ENCODE assay signal across 30 cellular contexts in genomic region chr19:51715850-51716249, GRCh38. TPM values are rescaled to one million over a fixed set of nuclear protein-coding genes. Genes with fewer than 3 reads are reported as not detected.
"Had no signal": no experiment of that assay in that cellular context is flagged by ENCODE, and none has a peak within 500 bp of the region (broad histone marks: within the 10 kb centered on the region; RNA-seq: fewer than 3 reads in every experiment).

No MANE protein-coding gene starts in this region.

- H3K9me3 ChIP-seq: stomach, suprapubic skin, testis, thoracic aorta, thyroid gland, tibial artery, tibial nerve, transverse colon, upper lobe of left lung, upper lobe of right lung, uterus, vagina had no signal

- H3K4me3 Mint-ChIP-seq: stimulated activated effector memory CD8-positive, alpha-beta T cell treated with anti-CD3 and anti-CD28 coated beads, Interleukin-12 subunit alpha, Interleukin-12 subunit beta, amount 100 ng/mL, for 72 hours; stimulated activated memory B cell treated with anti-CD40 and anti-IgM and Interleukin-4, amounts not matched to agents 10 μg/mL and 1 μg/mL and 100 μg/mL, for 72 hours; stimulated activated naive B cell treated with anti-CD40 and anti-IgM and Interleukin-4, amounts not matched to agents 10 μg/mL and 1 μg/mL and 100 μg/mL, for 72 hours; stimulated activated naive CD8-positive, alpha-beta T cell treated with anti-CD3 and anti-CD28 coated beads, Interleukin-15, amount 100 ng/mL, for 72 hours; stimulated activated naive CD8-positive, alpha-beta T cell treated with anti-CD3 and anti-CD28 coated beads, Interleukin-15, Interleukin-2, amounts not matched to agents 100 ng/mL and 50 ng/mL, for 24 hours; type B pancreatic cell had no signal

- H3K9me3 Mint-ChIP-seq: stimulated activated naive CD8-positive, alpha-beta T cell treated with anti-CD3 and anti-CD28 coated beads, Interleukin-15, Interleukin-2, amounts not matched to agents 100 ng/mL and 50 ng/mL, for 24 hours; type B pancreatic cell had no signal

- ATAC-seq: stimulated activated effector memory CD8-positive, alpha-beta T cell treated with anti-CD3 and anti-CD28 coated beads, Interleukin-12 subunit alpha, Interleukin-12 subunit beta, amount 100 ng/mL, for 72 hours; stimulated activated memory B cell treated with anti-CD40 and anti-IgM and Interleukin-4, amounts not matched to agents 10 μg/mL and 1 μg/mL and 100 μg/mL, for 72 hours; stimulated activated naive B cell treated with anti-CD40 and anti-IgM and Interleukin-4, amounts not matched to agents 10 μg/mL and 1 μg/mL and 100 μg/mL, for 72 hours; stimulated activated naive CD8-positive, alpha-beta T cell treated with anti-CD3 and anti-CD28 coated beads, Interleukin-15, amount 100 ng/mL, for 72 hours; stimulated activated naive CD8-positive, alpha-beta T cell treated with anti-CD3 and anti-CD28 coated beads, Interleukin-15, Interleukin-2, amounts not matched to agents 100 U/mL and 50 U/mL, for 24 hours; upper lobe of right lung had no signal

- H3K27ac Mint-ChIP-seq: stimulated activated effector memory CD8-positive, alpha-beta T cell treated with anti-CD3 and anti-CD28 coated beads, Interleukin-12 subunit alpha, Interleukin-12 subunit beta, amount 100 ng/mL, for 72 hours; stimulated activated memory B cell treated with anti-CD40 and anti-IgM and Interleukin-4, amounts not matched to agents 10 μg/mL and 1 μg/mL and 100 μg/mL, for 72 hours; stimulated activated naive B cell treated with anti-CD40 and anti-IgM and Interleukin-4, amounts not matched to agents 10 μg/mL and 1 μg/mL and 100 μg/mL, for 72 hours; stimulated activated naive CD8-positive, alpha-beta T cell treated with anti-CD3 and anti-CD28 coated beads, Interleukin-15, amount 100 ng/mL, for 72 hours; stimulated activated naive CD8-positive, alpha-beta T cell treated with anti-CD3 and anti-CD28 coated beads, Interleukin-15, Interleukin-2, amounts not matched to agents 100 ng/mL and 50 ng/mL, for 24 hours; type B pancreatic cell had no signal

- H3K4me1 ChIP-seq: thyroid gland, upper lobe of right lung had no signal

- H3K4me3 ChIP-seq: stomach, suprapubic skin, testis, thoracic aorta, thyroid gland, tibial artery, tibial nerve, transverse colon, upper lobe of left lung, upper lobe of right lung, uterus, vagina had no signal

- H3K27ac ChIP-seq: stomach, suprapubic skin, testis, thoracic aorta, thyroid gland, tibial artery, tibial nerve, transverse colon, upper lobe of left lung, upper lobe of right lung, uterus, vagina had no signal

- H3K36me3 ChIP-seq: stomach, suprapubic skin, thoracic aorta, thyroid gland, tibial artery, transverse colon, upper lobe of left lung, upper lobe of right lung, uterus, vagina had no signal

- FAIRE-seq: urothelium cell line had no signal

- H3K27me3 ChIP-seq: testis had no signal

- H3K36me3 Mint-ChIP-seq: stimulated activated effector memory CD8-positive, alpha-beta T cell treated with anti-CD3 and anti-CD28 coated beads, Interleukin-12 subunit alpha, Interleukin-12 subunit beta, amount 100 ng/mL, for 72 hours; stimulated activated memory B cell treated with anti-CD40 and anti-IgM and Interleukin-4, amounts not matched to agents 10 μg/mL and 1 μg/mL and 100 μg/mL, for 72 hours; stimulated activated naive B cell treated with anti-CD40 and anti-IgM and Interleukin-4, amounts not matched to agents 10 μg/mL and 1 μg/mL and 100 μg/mL, for 72 hours; type B pancreatic cell had no signal

- DNase-seq: stimulated activated CD4-positive, alpha-beta T cell treated with anti-CD3 and anti-CD28 coated beads, Interleukin-2, amount 100 ng/mL, for 48 hours; stimulated activated CD4-positive, alpha-beta T cell treated with anti-CD3 and anti-CD28 coated beads, Interleukin-4, amount 100 ng/mL, for 1 hour; stimulated activated CD4-positive, alpha-beta T cell treated with anti-CD3 and anti-CD28 coated beads, Interleukin-4, amount 100 ng/mL, for 24 hours; stimulated activated CD4-positive, alpha-beta T cell treated with anti-CD3 and anti-CD28 coated beads, Interleukin-4, amount 100 ng/mL, for 4 hours; stimulated activated CD8-positive, alpha-beta memory T cell treated with anti-CD3 and anti-CD28 coated beads, Interleukin-4, amount 100 ng/mL, for 48 hours; stimulated activated naive B cell treated with anti-CD40 and anti-IgM and Interleukin-4, amounts not matched to agents 10 μg/mL and 1 μg/mL and 100 μg/mL, for 72 hours; stimulated activated naive CD4-positive, alpha-beta T cell; stimulated activated naive CD4-positive, alpha-beta T cell treated with Interleukin-2 at 50 U/mL for 16 hours; stimulated activated naive CD8-positive, alpha-beta T cell treated with anti-CD3 and anti-CD28 coated beads, Interleukin-15, amount 100 ng/mL, for 72 hours; stimulated activated naive CD8-positive, alpha-beta T cell treated with anti-CD3 and anti-CD28 coated beads, Interleukin-15, Interleukin-2, amounts not matched to agents 100 U/mL and 50 U/mL, for 24 hours; stomach; substantia nigra; testis; thyroid gland; tibial artery; transverse colon; trophoblast cell; upper lobe of left lung; upper lobe of right lung; uterus had no signal

RNA-seq across cellular contexts. Expression of gene FPR2, which starts 45.1 kb away (rescaled TPM):
- total RNA-seq: temporal lobe, transverse colon, vagina had no signal
